ENCODE assay signal across 10 cellular contexts in the genomic region with DNA sequence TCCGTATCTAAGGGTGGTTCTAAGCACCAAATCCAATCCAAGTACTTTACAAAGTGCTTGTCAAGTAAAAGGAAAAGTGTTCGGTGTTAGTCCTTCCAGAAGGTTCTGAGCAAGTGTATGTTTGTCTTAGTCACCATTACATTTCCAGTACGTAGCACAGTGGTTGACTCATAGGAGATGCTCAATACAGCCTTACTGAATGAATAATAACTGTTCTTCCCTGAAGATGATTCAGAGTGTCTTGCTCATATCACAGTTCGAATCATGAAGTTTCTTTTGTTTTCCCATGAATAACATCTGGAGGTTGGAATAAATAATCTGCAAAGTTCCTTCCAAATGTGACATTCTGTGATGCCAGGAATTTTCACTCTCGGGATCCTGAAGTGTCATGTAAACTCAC. TPM values are rescaled to one million over a fixed set of nuclear protein-coding genes. Genes with fewer than 3 reads are reported as not detected.
A peak's percentile ranks its signal among the peaks of the same experiment; 100 is the strongest.
DNase-seq lines count a peak whose midpoint lies in the region; TF ChIP-seq lines count a peak whose summit lies in the region.
"Had no signal": no experiment of that assay in that cellular context is flagged by ENCODE, and none has a peak within 500 bp of the region (broad histone marks: within the 10 kb centered on the region; RNA-seq: fewer than 3 reads in every experiment).

No MANE protein-coding gene starts in this region.

- H3K4me1 ChIP-seq in GM23248 (ENCODE audit: insufficient read depth) (peaks cover 21% of the 10 kb centered on the region), fibroblast of lung (ENCODE audit: control insufficient read depth, extremely low read depth, insufficient read depth, low read length) (peaks cover 13% of the 10 kb centered on the region), smooth muscle cell (ENCODE audit: low read depth) (no peaks in the 10 kb centered on the region), MM.1S (ENCODE audit: low read length) (no peaks in the 10 kb centered on the region)
- H3K4me1 ChIP-seq: heart right ventricle had no signal

- H3K4me3 ChIP-seq in GM23248 (peak overlapping the region; percentile 61), fibroblast of lung (replicated peaks in 1 of 4; ENCODE audit: control extremely low read depth in 1 of 4, insufficient read depth in 1 of 4, low read depth in 3 of 4, low read length in 4 of 4) (peak overlapping the region in 2 of 4 experiments; percentile 21 to 23), smooth muscle cell (no peak overlapping the region), MM.1S (ENCODE audit: low read length) (no peak overlapping the region), coronary artery (no peak overlapping the region)
- H3K4me3 ChIP-seq: heart right ventricle had no signal

- CTCF ChIA-PET in RWPE1 (lab: Yijun Ruan, JAX) = no interaction called here

- 3% methylated on average over 5 of the region's 5 CpGs for WGBS in GM23248 (ENCODE audit: low coverage in 1 of 2, low lambda C conversion rate in 2 of 2, missing lambda C conversion rate in 2 of 2), 2 experiments
- WGBS in smooth muscle cell (ENCODE audit: low lambda C conversion rate) = 27% methylated on average over 5 of the region's 5 CpGs

- peak overlapping the region; percentile 83 for H3K4me2 ChIP-seq in GM23248 (ENCODE audit: unreplicated experiment)
- peak overlapping the region; percentile 51 for H3K4me2 ChIP-seq in fibroblast of lung (ENCODE audit: extremely low read depth, insufficient read depth, low read length)
- H3K4me2 ChIP-seq in smooth muscle cell = peak overlapping the region; percentile 80
- no peak overlapping the region for H3K4me2 ChIP-seq in MM.1S (ENCODE audit: low read depth, low read length)

- H4K20me1 ChIP-seq in GM23248 (ENCODE audit: insufficient read depth) = no peaks in the 10 kb centered on the region
- H4K20me1 ChIP-seq in fibroblast of lung (ENCODE audit: control insufficient read depth, extremely low read depth, insufficient read depth, low read length) = no peaks in the 10 kb centered on the region
- no peaks in the 10 kb centered on the region for H4K20me1 ChIP-seq in smooth muscle cell (ENCODE audit: low read depth)
- no peaks in the 10 kb centered on the region for H4K20me1 ChIP-seq in MM.1S (ENCODE audit: insufficient read depth, low read length)

- DNase-seq in GM23248 (peak; percentile 97), RWPE1 (ENCODE audit: low spot score) (peak; percentile 85), fibroblast of lung (ENCODE audit: low read depth in 2 of 2) (peak; percentile 88 to 98), smooth muscle cell (lab: John Stamatoyannopoulos, UW; ENCODE audit: unreplicated experiment) (no peak), MM.1S (no peak), coronary artery (ENCODE audit: low spot score) (no peak)
- no peak for DNase-seq in activated naive CD4-positive, alpha-beta T cell treated with anti-CD3 and anti-CD28 coated beads, Interleukin-2, amount 50 U/mL, for 16 hours
- DNase-seq: activated CD4-positive, CD25-positive, alpha-beta regulatory T cell treated with anti-CD3 and anti-CD28 coated beads, Interleukin-2, amount 50 U/mL, for 72 hours; aorta; heart right ventricle had no signal

- in situ Hi-C loops in GM23248 (cut with MboI) = no loop called here

- H2AFZ ChIP-seq in GM23248 (no peak overlapping the region), fibroblast of lung (ENCODE audit: low read length) (no peak overlapping the region), smooth muscle cell (ENCODE audit: low read depth) (no peak overlapping the region), MM.1S (ENCODE audit: low read length) (no peak overlapping the region)

- H3K9me3 ChIP-seq in GM23248 (ENCODE audit: low read depth) (no peaks in the 10 kb centered on the region), fibroblast of lung (ENCODE audit: control insufficient read depth, insufficient read depth, low read depth, low read length) (no peaks in the 10 kb centered on the region), smooth muscle cell (replicated peaks; ENCODE audit: low read depth) (no peaks in the 10 kb centered on the region), MM.1S (replicated peaks; ENCODE audit: insufficient read depth, low read length) (no peaks in the 10 kb centered on the region)

- H3K9ac ChIP-seq in GM23248 (peak overlapping the region; percentile 85), fibroblast of lung (ENCODE audit: insufficient read depth, low read length) (no peak overlapping the region), smooth muscle cell (ENCODE audit: low read depth) (peak overlapping the region; percentile 96), MM.1S (ENCODE audit: low read length) (no peak overlapping the region)

- peak overlapping the region; percentile 100 for H3K27ac ChIP-seq in GM23248
- no peak overlapping the region for H3K27ac ChIP-seq in RWPE1
- H3K27ac ChIP-seq in fibroblast of lung (ENCODE audit: insufficient read depth, low read length) = peak overlapping the region; percentile 79
- H3K27ac ChIP-seq in smooth muscle cell (ENCODE audit: low read depth) = peak overlapping the region; percentile 100
- no peak overlapping the region for H3K27ac ChIP-seq in MM.1S (ENCODE audit: low read length)
- H3K27ac ChIP-seq in coronary artery = peak overlapping the region in 1 of 2 donors; percentile 28

- POLR2A ChIA-PET in RWPE1 (lab: Yijun Ruan, JAX; ENCODE audit: low non-redundant PET) = no interaction called here

- no peaks in the 10 kb centered on the region for H3K27me3 ChIP-seq in GM23248 (replicated peaks; ENCODE audit: insufficient read depth)
- no peaks in the 10 kb centered on the region for H3K27me3 ChIP-seq in fibroblast of lung (ENCODE audit: control insufficient read depth, insufficient read depth, low read length)
- H3K27me3 ChIP-seq in smooth muscle cell (ENCODE audit: low read depth) = no peaks in the 10 kb centered on the region
- H3K27me3 ChIP-seq in MM.1S (replicated peaks; ENCODE audit: insufficient read depth, low read length) = no peaks in the 10 kb centered on the region

- H3K79me2 ChIP-seq in GM23248 (ENCODE audit: insufficient read depth) = no peaks in the 10 kb centered on the region
- H3K79me2 ChIP-seq in fibroblast of lung (ENCODE audit: control insufficient read depth, insufficient read depth, low read length) = no peaks in the 10 kb centered on the region
- H3K79me2 ChIP-seq in smooth muscle cell (ENCODE audit: low read depth) = no peaks in the 10 kb centered on the region
- no peaks in the 10 kb centered on the region for H3K79me2 ChIP-seq in MM.1S (ENCODE audit: low read length)

- H3K36me3 ChIP-seq in GM23248 (ENCODE audit: low read depth) = no peaks in the 10 kb centered on the region
- no peaks in the 10 kb centered on the region for H3K36me3 ChIP-seq in fibroblast of lung (ENCODE audit: control insufficient read depth, insufficient read depth, low read length)
- no peaks in the 10 kb centered on the region for H3K36me3 ChIP-seq in smooth muscle cell (ENCODE audit: low read depth)
- no peaks in the 10 kb centered on the region for H3K36me3 ChIP-seq in MM.1S (replicated peaks; ENCODE audit: insufficient read depth, low read length)
- H3K36me3 ChIP-seq: heart right ventricle had no signal

- H3K9me2 ChIP-seq in GM23248 (ENCODE audit: insufficient read depth) = no peaks in the 10 kb centered on the region
- H3K9me2 ChIP-seq in MM.1S (replicated peaks; ENCODE audit: insufficient read depth, low read length) = no peaks in the 10 kb centered on the region

- H3F3A ChIP-seq in GM23248 (ENCODE audit: insufficient read depth) = peaks cover 22% of the 10 kb centered on the region
- peaks cover 11% of the 10 kb centered on the region for H3F3A ChIP-seq in smooth muscle cell (ENCODE audit: low read depth)
- H3F3A ChIP-seq in MM.1S (ENCODE audit: insufficient read depth, low read length) = no peaks in the 10 kb centered on the region

- TF ChIP-seq CTCF in RWPE1 (conservative IDR thresholded peaks at IDR 0.05; ENCODE audit: low read depth) = no peak
- no peak for TF ChIP-seq CTCF in fibroblast of lung (conservative IDR thresholded peaks at IDR 0.05 in 1 of 2, IDR thresholded peaks at IDR 0.05 in 1 of 2; ENCODE audit: low read depth in 1 of 2, low read length in 2 of 2)
- no peak for TF ChIP-seq CTCF in smooth muscle cell (IDR thresholded peaks at IDR 0.05; ENCODE audit: borderline replicate concordance, insufficient read depth, poor library complexity, severe bottlenecking)
- TF ChIP-seq CTCF in MM.1S (IDR thresholded peaks at IDR 0.05; ENCODE audit: low read length) = no peak
- no peak for TF ChIP-seq CTCF in coronary artery (IDR thresholded peaks at IDR 0.05)

RNA-seq across cellular contexts. Expression of a gene that starts 53.4 kb away (rescaled TPM):
- total RNA-seq in GM23248 (2014; rRNA removed; shearing (Covaris generic)) = 1.3 and 11.4 TPM in 2 replicates
- polyA plus RNA-seq in GM23248 (2016; fragmentation: Nextera tagmentation; extraction: Ambion mirVana) (2.6 and 2.8 TPM in 2 replicates), fibroblast of lung (4.8 and 14.5 TPM in 2 replicates), smooth muscle cell (116 and 182 TPM in 2 replicates)
- total RNA-seq in fibroblast of lung (1.7 and 3.9 TPM in 2 replicates), smooth muscle cell (98.9 and 106 TPM in 2 replicates)
- polyA plus RNA-seq in fibroblast of lung (2012) = 4.5 and 14.1 TPM in 2 replicates
- 3.8 and 36.1 TPM in 2 replicates for polyA minus RNA-seq in fibroblast of lung (ENCODE audit: low replicate concordance)
- polyA plus RNA-seq: aorta had no signal

Comparison
In these comparisons a context has a peak if more than half of its experiments do, and no peak if none do; other contexts are left out.
1. DNase-seq: peak in GM23248 (single experiment), RWPE1 (single experiment) and fibroblast of lung (2 of 2); none in smooth muscle cell (single experiment), MM.1S (single experiment), coronary artery (single experiment) and activated naive CD4-positive, alpha-beta T cell treated with anti-CD3 and anti-CD28 coated beads, Interleukin-2, amount 50 U/mL, for 16 hours (single experiment).
2. H3K27ac ChIP-seq: peak in GM23248 (single experiment), fibroblast of lung (single experiment) and smooth muscle cell (single experiment); none in RWPE1 (single experiment) and MM.1S (single experiment).
3. H3K9ac ChIP-seq: peak in GM23248 (single experiment) and smooth muscle cell (single experiment); none in fibroblast of lung (single experiment) and MM.1S (single experiment).